ENCODE assay signal across 8 cellular contexts in the genomic region with DNA sequence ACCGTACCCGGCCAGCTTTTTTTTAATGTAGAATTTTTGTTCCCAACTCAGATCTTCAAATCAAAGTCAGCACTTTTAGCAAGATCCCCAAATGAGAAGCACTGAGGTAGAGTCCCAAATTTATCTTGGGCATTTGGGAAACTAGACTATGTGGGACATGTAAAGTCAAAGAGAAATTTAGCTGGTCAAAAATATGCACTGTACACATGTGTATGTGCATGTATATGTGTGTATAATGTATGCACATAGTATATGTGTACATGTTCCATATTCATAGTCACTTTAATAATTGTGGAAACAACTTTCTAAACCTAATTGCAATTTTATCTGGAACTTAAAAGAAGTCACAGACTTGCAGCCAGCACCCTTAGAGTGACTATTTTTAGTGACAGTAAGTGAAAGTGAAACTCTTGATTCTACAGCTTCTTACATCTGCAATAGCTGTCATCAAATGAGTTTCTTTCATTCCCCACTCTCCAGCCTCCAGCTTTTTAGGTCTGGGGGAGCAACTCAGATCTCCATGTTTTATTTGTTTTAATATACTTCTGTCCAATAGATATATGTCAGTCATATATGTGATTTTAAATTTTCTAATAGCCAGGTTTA. TPM values are rescaled to one million over a fixed set of nuclear protein-coding genes. Genes with fewer than 3 reads are reported as not detected.
DNase-seq lines count a peak whose midpoint lies in the region; ATAC-seq and TF ChIP-seq lines count a peak whose summit lies in the region.

No MANE protein-coding gene starts in this region.

- H3K9me3 ChIP-seq in left ventricle myocardium inferior (replicated peaks) (no peaks in the 10 kb centered on the region), BE2C (no peaks in the 10 kb centered on the region)

- H3K4me3 ChIP-seq in left ventricle myocardium inferior (no peak overlapping the region), BE2C (ENCODE audit: low read depth, low read length) (no peak overlapping the region)

- intact Hi-C loops in left ventricle myocardium inferior (cut with micrococcal nuclease), result no loop called here
- intact Hi-C loops in head of caudate nucleus (cut with DNase I), result no loop called here

- H3K27me3 ChIP-seq in left ventricle myocardium inferior (ENCODE audit: low read depth) (no peaks in the 10 kb centered on the region), BE2C (no peaks in the 10 kb centered on the region)

- ATAC-seq in GM18499 (IDR thresholded peaks at IDR 0.05; ENCODE audit: insufficient read depth, unreplicated experiment) (peak; percentile 84), GM21723 (IDR thresholded peaks at IDR 0.05; ENCODE audit: unreplicated experiment) (peak; percentile 97)

- peak overlapping the region; percentile 49 for H3K27ac ChIP-seq in left ventricle myocardium inferior (replicated peaks)

- H3K4me1 ChIP-seq in left ventricle myocardium inferior, result peaks cover 13% of the 10 kb centered on the region
- no peaks in the 10 kb centered on the region for H3K4me1 ChIP-seq in BE2C

- no peak for TF ChIP-seq CTCF in left ventricle myocardium inferior (IDR thresholded peaks at IDR 0.05; ENCODE audit: borderline replicate concordance)
- no peak for TF ChIP-seq CTCF in BE2C (IDR thresholded peaks at IDR 0.05; ENCODE audit: low read depth, low read length)

- peaks cover 16% of the 10 kb centered on the region for H3K36me3 ChIP-seq in left ventricle myocardium inferior
- H3K36me3 ChIP-seq in BE2C, result peaks cover 9% of the 10 kb centered on the region

- DNase-seq in LHCN-M2 (ENCODE audit: low read depth) (peak; percentile 22), left ventricle myocardium inferior (no peak), cortex of kidney (lab: John Stamatoyannopoulos, UW) (no peak), BE2C (no peak), head of caudate nucleus (no peak), DMS53 (lab: John Stamatoyannopoulos, UW) (no peak)

RNA-seq across cellular contexts. Expression of a gene that starts 53.6 kb away (rescaled TPM):
- total RNA-seq in LHCN-M2 (2014; rRNA removed), result 20.4 and 20.5 TPM in 2 replicates
- polyA plus RNA-seq in LHCN-M2 (2012), result 6.6 TPM
- 16.1 TPM for total RNA-seq in left ventricle myocardium inferior
- polyA plus RNA-seq in BE2C (2012; ENCODE audit: insufficient read depth, insufficient read length, low read depth), result 20.1 TPM

RNA-seq across cellular contexts. Expression of a gene that starts 54.4 kb away (rescaled TPM):
- total RNA-seq in LHCN-M2 (2014; rRNA removed) (11.3 and 14.9 TPM in 2 replicates), left ventricle myocardium inferior (0.80 TPM)
- 7.1 TPM for polyA plus RNA-seq in LHCN-M2 (2012)
- 52.1 TPM for polyA plus RNA-seq in BE2C (2012; ENCODE audit: insufficient read depth, insufficient read length, low read depth)
